ENCODE assay signal across 8 cellular contexts in the genomic region with DNA sequence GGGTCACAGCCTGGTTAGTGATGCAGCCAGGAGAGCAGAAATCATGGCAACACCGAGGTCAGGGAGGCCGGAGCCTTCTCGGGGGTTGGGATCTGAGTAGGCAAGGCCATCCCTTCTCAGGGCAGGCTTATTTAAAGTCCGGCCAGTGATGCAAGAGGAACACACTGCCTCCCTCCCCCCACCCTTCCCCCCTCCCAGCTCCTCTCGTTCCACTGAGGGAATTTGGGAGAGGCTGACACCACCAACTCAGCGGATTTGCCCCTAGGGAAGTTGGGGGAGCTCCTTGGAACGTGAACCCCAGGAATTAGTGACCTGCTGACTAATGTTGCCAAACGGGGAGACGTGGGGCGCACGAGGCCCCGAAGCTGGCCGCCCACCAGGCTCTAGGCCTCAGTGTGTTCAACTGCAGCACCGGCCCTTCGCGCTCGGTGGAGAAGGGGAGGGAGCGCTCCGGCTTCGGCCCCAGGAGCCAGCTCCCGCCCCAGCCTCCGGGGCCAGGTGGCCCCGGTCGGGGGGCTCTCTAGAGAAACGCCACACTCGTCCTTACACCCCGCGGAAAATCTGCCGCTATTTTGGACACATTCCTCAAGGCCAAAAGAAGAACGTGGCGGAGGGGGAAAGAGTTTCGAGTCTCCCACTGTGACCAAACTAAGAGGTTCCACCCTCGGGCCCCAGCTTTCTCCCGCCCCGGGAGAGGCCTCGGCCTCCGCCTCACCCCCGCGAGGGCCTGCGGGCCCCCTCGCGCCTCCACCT. TPM values are rescaled to one million over a fixed set of nuclear protein-coding genes. Genes with fewer than 3 reads are reported as not detected.
DNase-seq lines count a peak whose midpoint lies in the region; ATAC-seq and TF ChIP-seq lines count a peak whose summit lies in the region.

No MANE protein-coding gene starts in this region.

- peaks cover 37% of the 10 kb centered on the region for H4K20me1 ChIP-seq in KMS-11 (ENCODE audit: insufficient read depth)

- peak overlapping the region; percentile 95 for H3K4me3 ChIP-seq in CD8-positive, alpha-beta T cell (ENCODE audit: low read depth, low read length)
- H3K4me3 ChIP-seq in KMS-11 (IDR thresholded peaks at IDR 0.05; ENCODE audit: insufficient read depth, low read depth, low read length), result peak overlapping the region; percentile 74
- peak overlapping the region; percentile 95 for H3K4me3 ChIP-seq in fibroblast of the aortic adventitia (ENCODE audit: low read depth, low read length)

- H3K79me2 ChIP-seq in KMS-11 (ENCODE audit: insufficient read depth, low read depth), result peaks cover 67% of the 10 kb centered on the region

- POLR2A ChIA-PET in CD8-positive, alpha-beta T cell (lab: Charles Lee), result interaction anchor here (0.9 to 3.6 kb wide), 4 partner anchors 9 to 54 kb away, joined by 3 to 14 read pairs (median 9); no protein-coding TSS in a partner anchor

- H3K27ac ChIP-seq in CD8-positive, alpha-beta T cell (ENCODE audit: low read depth, low read length), result peak overlapping the region; percentile 81
- peak overlapping the region; percentile 79 for H3K27ac ChIP-seq in KMS-11

- H3K9me3 ChIP-seq in CD8-positive, alpha-beta T cell (ENCODE audit: low read length), result no peaks in the 10 kb centered on the region

- peak in 2 of 7 experiments; percentile 42 to 60 for DNase-seq in CD8-positive, alpha-beta T cell
- DNase-seq in activated T-cell treated with anti-CD3 and anti-CD28 coated beads, Interleukin-2, amount 50 U/mL, for 48 hours, result peak; percentile 64 to 69
- peak; percentile 93 for DNase-seq in fibroblast of the aortic adventitia (ENCODE audit: low read depth)
- DNase-seq in natural killer cell treated with Interleukin-12 subunit alpha and Interleukin-12 subunit beta and Interleukin-15 and Interleukin-18, amount 100 ng/mL, for 72 hours (ENCODE audit: low spot score), result peak; percentile 65
- DNase-seq in effector CD4-positive, alpha-beta T cell, result no peak
- DNase-seq in NCI-H2081 (lab: John Stamatoyannopoulos, UW), result no peak

- no peak for TF ChIP-seq CTCF in CD8-positive, alpha-beta T cell (IDR thresholded peaks at IDR 0.05)
- TF ChIP-seq CTCF in KMS-11 (conservative IDR thresholded peaks at IDR 0.05; ENCODE audit: low read depth, low read length) (no peak), fibroblast of the aortic adventitia (IDR thresholded peaks at IDR 0.05; ENCODE audit: insufficient read depth, low read length) (no peak)

- H3K27me3 ChIP-seq in CD8-positive, alpha-beta T cell (ENCODE audit: insufficient read depth, low read length), result no peaks in the 10 kb centered on the region
- H3K27me3 ChIP-seq in KMS-11 (ENCODE audit: insufficient read depth, low read depth), result no peaks in the 10 kb centered on the region

- no peak for ATAC-seq in CD8-positive, alpha-beta T cell
- ATAC-seq in GM19467 (IDR thresholded peaks at IDR 0.05; ENCODE audit: unreplicated experiment), result peak; percentile 17
- peak in 1 of 2 donors; percentile 29 for ATAC-seq in natural killer cell treated with Interleukin-12 subunit alpha and Interleukin-12 subunit beta and Interleukin-15 and Interleukin-18, amount 100 ng/mL, for 72 hours

- peak overlapping the region; percentile 76 for H3K4me2 ChIP-seq in KMS-11

- no peaks in the 10 kb centered on the region for H3K27me3 Mint-ChIP-seq in CD8-positive, alpha-beta T cell (ENCODE audit: low read depth)
- no peaks in the 10 kb centered on the region for H3K27me3 Mint-ChIP-seq in natural killer cell treated with Interleukin-12 subunit alpha and Interleukin-12 subunit beta and Interleukin-15 and Interleukin-18, amount 100 ng/mL, for 72 hours

- H3K4me1 Mint-ChIP-seq in CD8-positive, alpha-beta T cell (ENCODE audit: low read depth), result peaks cover 55% of the 10 kb centered on the region
- peaks cover 40 to 43% of the 10 kb centered on the region in 2 donors for H3K4me1 Mint-ChIP-seq in natural killer cell treated with Interleukin-12 subunit alpha and Interleukin-12 subunit beta and Interleukin-15 and Interleukin-18, amount 100 ng/mL, for 72 hours (ENCODE audit: low read depth in 2 of 2)

- CTCF ChIA-PET in CD8-positive, alpha-beta T cell (lab: Charles Lee), result interaction anchor here (0.9 to 3.1 kb wide), 11 partner anchors 9 to 86 kb away, joined by 3 to 12 read pairs (median 7); partner anchors contain the start of gene AVIL

- H3K4me3 Mint-ChIP-seq in CD8-positive, alpha-beta T cell, result peak overlapping the region; percentile 87
- H3K4me3 Mint-ChIP-seq in natural killer cell treated with Interleukin-12 subunit alpha and Interleukin-12 subunit beta and Interleukin-15 and Interleukin-18, amount 100 ng/mL, for 72 hours, result peak overlapping the region; percentile 86

- peak overlapping the region; percentile 90 for H3K27ac Mint-ChIP-seq in CD8-positive, alpha-beta T cell
- peak overlapping the region; percentile 53 to 66 for H3K27ac Mint-ChIP-seq in natural killer cell treated with Interleukin-12 subunit alpha and Interleukin-12 subunit beta and Interleukin-15 and Interleukin-18, amount 100 ng/mL, for 72 hours

- H3K36me3 ChIP-seq in CD8-positive, alpha-beta T cell (ENCODE audit: insufficient read depth, low read length), result no peaks in the 10 kb centered on the region
- H3K36me3 ChIP-seq in KMS-11 (ENCODE audit: insufficient read depth), result no peaks in the 10 kb centered on the region

- H2AFZ ChIP-seq in KMS-11 (ENCODE audit: low read depth), result peak overlapping the region; percentile 91

- no peaks in the 10 kb centered on the region for H3K9me3 Mint-ChIP-seq in CD8-positive, alpha-beta T cell
- H3K9me3 Mint-ChIP-seq in natural killer cell treated with Interleukin-12 subunit alpha and Interleukin-12 subunit beta and Interleukin-15 and Interleukin-18, amount 100 ng/mL, for 72 hours, result no peaks in the 10 kb centered on the region

- H3K9ac ChIP-seq in KMS-11, result peak overlapping the region; percentile 87

- peaks cover 11% of the 10 kb centered on the region for H3K36me3 Mint-ChIP-seq in CD8-positive, alpha-beta T cell
- H3K36me3 Mint-ChIP-seq in natural killer cell treated with Interleukin-12 subunit alpha and Interleukin-12 subunit beta and Interleukin-15 and Interleukin-18, amount 100 ng/mL, for 72 hours, result no peaks in the 10 kb centered on the region

- intact Hi-C loops in CD8-positive, alpha-beta T cell (cut with DNase I, micrococcal nuclease), result loop anchor here (2.0 to 10.0 kb wide), 7 partner anchors 52 to 380 kb away; partner anchors contain the start of genes CDK4 (in 2 of the 2), TSFM (in 2 of the 2), EEF1AKMT3 (in 1 of the 2) and METTL1 (in 1 of the 2)

- H3K4me1 ChIP-seq in CD8-positive, alpha-beta T cell (ENCODE audit: insufficient read depth, low read length), result peaks cover 47% of the 10 kb centered on the region
- H3K4me1 ChIP-seq in KMS-11 (ENCODE audit: low read depth, poor library complexity, severe bottlenecking), result peaks cover 63% of the 10 kb centered on the region

RNA-seq across cellular contexts. Expression of gene CTDSP2, which starts 1.6 kb away (rescaled TPM):
- 10 to 100 TPM; 68.1 to 70.5 TPM for total RNA-seq in CD8-positive, alpha-beta T cell
- 90.7 and 128 TPM in 2 replicates for total RNA-seq in fibroblast of the aortic adventitia (ENCODE audit: low replicate concordance)
- 10 to 100 TPM; 52.7 to 53.9 TPM for total RNA-seq in natural killer cell treated with Interleukin-12 subunit alpha and Interleukin-12 subunit beta and Interleukin-15 and Interleukin-18, amount 100 ng/mL, for 72 hours

RNA-seq across cellular contexts. Expression of gene AVIL, which starts 26.4 kb away (rescaled TPM):
- total RNA-seq in CD8-positive, alpha-beta T cell, result 1 to 10 TPM in 1 of 2 experiments, under 1 TPM in 1; 0.65 to 1.1 TPM
- total RNA-seq in fibroblast of the aortic adventitia (ENCODE audit: low replicate concordance), result 2.5 and 3.5 TPM in 2 replicates
- total RNA-seq in natural killer cell treated with Interleukin-12 subunit alpha and Interleukin-12 subunit beta and Interleukin-15 and Interleukin-18, amount 100 ng/mL, for 72 hours, result 1 to 10 TPM; 1.7 TPM

Comparison
In these comparisons a context has a peak if more than half of its experiments do, and no peak if none do; other contexts are left out.
1. DNase-seq: peak in activated T-cell treated with anti-CD3 and anti-CD28 coated beads, Interleukin-2, amount 50 U/mL, for 48 hours (2 of 2), fibroblast of the aortic adventitia (single experiment) and natural killer cell treated with Interleukin-12 subunit alpha and Interleukin-12 subunit beta and Interleukin-15 and Interleukin-18, amount 100 ng/mL, for 72 hours (single experiment); none in effector CD4-positive, alpha-beta T cell (single experiment) and NCI-H2081 (0 of 2).
2. Peak in every context shown above with its lines, with median percentiles within 50 percentile points of each other: H3K4me3 ChIP-seq.